ENCODE assay signal across 8 cellular contexts in genomic region chr14:95495538-95496025, GRCh38. TPM values are rescaled to one million over a fixed set of nuclear protein-coding genes. Genes with fewer than 3 reads are reported as not detected.
A peak's percentile ranks its signal among the peaks of the same experiment; 100 is the strongest.
DNase-seq lines count a peak whose midpoint lies in the region; ATAC-seq, FAIRE-seq and TF ChIP-seq lines count a peak whose summit lies in the region.

No MANE protein-coding gene starts in this region.

- no peak overlapping the region for H3K4me3 ChIP-seq in dorsolateral prefrontal cortex

- ATAC-seq in GM18870 (IDR thresholded peaks at IDR 0.05; ENCODE audit: unreplicated experiment) (peak; percentile 82), HG02571 (IDR thresholded peaks at IDR 0.05; ENCODE audit: unreplicated experiment) (peak; percentile 81)
- peak; percentile 92 to 95 for ATAC-seq in stimulated activated naive B cell treated with anti-CD40 and anti-IgM and Interleukin-4, amounts not matched to agents 10 μg/mL and 1 μg/mL and 100 μg/mL, for 72 hours (replicated peaks)

- DNase-seq in MV-4-11 (lab: John Stamatoyannopoulos, UW) (peak; percentile 93), dorsolateral prefrontal cortex (no peak), islet precursor cell (no peak), NCI-H2171 treated with DMSO at 0.1 percent for 48 hours (lab: John Stamatoyannopoulos, UW) (no peak), urothelium cell line (ENCODE audit: low spot score) (no peak)
- peak; percentile 82 for DNase-seq in stimulated activated naive B cell treated with anti-CD40 and anti-IgM and Interleukin-4, amounts not matched to agents 10 μg/mL and 1 μg/mL and 100 μg/mL, for 72 hours

- H3K27ac ChIP-seq in dorsolateral prefrontal cortex, result peak overlapping the region in 40 of 59 donors; percentile 1 to 99 (median 64)

- intact Hi-C loops in dorsolateral prefrontal cortex (cut with DNase I), result loop anchor here in 1 of 2 donors (5.0 kb wide), 1 partner anchor 33 kb away; no protein-coding TSS in a partner anchor

- no peaks in the 10 kb centered on the region for H3K27me3 Mint-ChIP-seq in stimulated activated naive B cell treated with anti-CD40 and anti-IgM and Interleukin-4, amounts not matched to agents 10 μg/mL and 1 μg/mL and 100 μg/mL, for 72 hours

- H3K27ac Mint-ChIP-seq in stimulated activated naive B cell treated with anti-CD40 and anti-IgM and Interleukin-4, amounts not matched to agents 10 μg/mL and 1 μg/mL and 100 μg/mL, for 72 hours, result peak overlapping the region; percentile 99

- FAIRE-seq in urothelium cell line (lab: Jason Lieb, UNC), result no peak

- H3K27me3 ChIP-seq in dorsolateral prefrontal cortex, result no peaks in the 10 kb centered on the region

- H3K9me3 Mint-ChIP-seq in stimulated activated naive B cell treated with anti-CD40 and anti-IgM and Interleukin-4, amounts not matched to agents 10 μg/mL and 1 μg/mL and 100 μg/mL, for 72 hours, result peaks cover 0 to 2% of the 10 kb centered on the region in 2 donors

- peaks cover 48 to 78% of the 10 kb centered on the region in 2 donors for H3K4me1 Mint-ChIP-seq in stimulated activated naive B cell treated with anti-CD40 and anti-IgM and Interleukin-4, amounts not matched to agents 10 μg/mL and 1 μg/mL and 100 μg/mL, for 72 hours

- H3K36me3 Mint-ChIP-seq in stimulated activated naive B cell treated with anti-CD40 and anti-IgM and Interleukin-4, amounts not matched to agents 10 μg/mL and 1 μg/mL and 100 μg/mL, for 72 hours, result peaks cover 18 to 49% of the 10 kb centered on the region in 2 donors

- no peak for TF ChIP-seq CTCF in dorsolateral prefrontal cortex (IDR thresholded peaks at IDR 0.05 in 54 of 56, conservative IDR thresholded peaks at IDR 0.05 in 2 of 56; ENCODE audit: low read depth in 1 of 56, partially characterized antibody in 56 of 56)

- peak overlapping the region; percentile 57 to 69 for H3K4me3 Mint-ChIP-seq in stimulated activated naive B cell treated with anti-CD40 and anti-IgM and Interleukin-4, amounts not matched to agents 10 μg/mL and 1 μg/mL and 100 μg/mL, for 72 hours

RNA-seq across cellular contexts. Expression of gene SYNE3, which starts 20.9 kb away (rescaled TPM):
- 10 to 100 TPM in 85 of 120 experiments, 1 to 10 TPM in 35; 5.1 to 41.5 (median 12.5) TPM for total RNA-seq in dorsolateral prefrontal cortex

RNA-seq across cellular contexts. Expression of gene GLRX5, which starts 39.3 kb away (rescaled TPM):
- 10 to 100 TPM; 17.9 to 48.1 (median 33.3) TPM for total RNA-seq in dorsolateral prefrontal cortex

Comparison
In these comparisons a context has a peak if more than half of its experiments do, and no peak if none do; other contexts are left out.
1. DNase-seq: peak in MV-4-11 (single experiment) and stimulated activated naive B cell treated with anti-CD40 and anti-IgM and Interleukin-4, amounts not matched to agents 10 μg/mL and 1 μg/mL and 100 μg/mL, for 72 hours (single experiment); none in dorsolateral prefrontal cortex (0 of 10), islet precursor cell (single experiment), NCI-H2171 treated with DMSO at 0.1 percent for 48 hours (single experiment) and urothelium cell line (single experiment).
2. Peak in every context shown above with its lines, with median percentiles within 50 percentile points of each other: ATAC-seq.